Comparison of ENCODE assay signal across 17 cellular contexts in the genomic region with DNA sequence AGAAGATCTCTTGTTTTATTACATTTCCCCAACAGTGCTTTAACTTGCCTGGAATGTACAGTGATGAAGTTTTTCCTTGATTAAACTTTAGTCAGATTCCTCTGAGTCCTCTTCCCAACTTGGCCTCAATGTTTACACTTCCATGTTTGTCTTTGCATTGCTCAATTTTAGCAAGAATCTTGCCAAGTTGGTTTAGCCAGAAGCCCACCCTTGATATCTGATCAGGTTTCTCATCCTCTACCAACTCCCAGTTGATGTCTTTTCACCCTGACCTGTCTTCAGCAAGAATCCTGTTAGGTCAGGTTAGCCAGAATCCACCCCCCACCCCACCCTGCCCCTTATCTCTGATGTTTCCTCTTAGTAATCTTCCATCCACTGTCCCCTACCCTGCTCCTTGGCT.
DNase-seq lines count a peak whose midpoint lies in the region; ATAC-seq and TF ChIP-seq lines count a peak whose summit lies in the region.
"Had no signal": no experiment of that assay in that cellular context is flagged by ENCODE, and none has a peak within 500 bp of the region (broad histone marks: within the 10 kb centered on the region; RNA-seq: fewer than 3 reads in every experiment).

No MANE protein-coding gene starts in this region.

- H3K14ac ChIP-seq in mesenchymal stem cell (ENCODE audit: low read length in 2 of 2), result no peak overlapping the region

- no peaks in the 10 kb centered on the region for H4K20me1 ChIP-seq in hepatocyte (ENCODE audit: insufficient read depth, poor library complexity, severe bottlenecking)
- H4K20me1 ChIP-seq: BLaER1 had no signal

- no peak for TF ChIP-seq CTCF in hepatocyte (IDR thresholded peaks at IDR 0.05; ENCODE audit: poor library complexity)

- DNase-seq in activated naive CD8-positive, alpha-beta T cell treated with anti-CD3 and anti-CD28 coated beads for 36 hours, result no peak
- DNase-seq in hepatocyte (ENCODE audit: low spot score) (no peak), mesenchymal stem cell (peak; percentile 9)
- no peak for DNase-seq in activated CD4-positive, alpha-beta T cell treated with anti-CD3 and anti-CD28 coated beads for 4 hours
- DNase-seq: AML-193; CD8-positive, alpha-beta memory T cell; DMS 273 treated with DMSO at 0.1 percent for 48 hours; HCEC 1CT; HFFc6; KG1 had no signal

- H3K18ac ChIP-seq in mesenchymal stem cell (ENCODE audit: low read depth in 1 of 2, low read length in 2 of 2), result no peak overlapping the region

- H2AFZ ChIP-seq in hepatocyte, result no peak overlapping the region
- no peak overlapping the region for H2AFZ ChIP-seq in mesenchymal stem cell (ENCODE audit: low read depth, low read length)

- no peaks in the 10 kb centered on the region for H3K27me3 Mint-ChIP-seq in activated naive CD8-positive, alpha-beta T cell
- H3K27me3 Mint-ChIP-seq in activated naive CD8-positive, alpha-beta T cell treated with anti-CD3 and anti-CD28 coated beads for 36 hours, result no peaks in the 10 kb centered on the region
- H3K27me3 Mint-ChIP-seq: CD8-positive, alpha-beta memory T cell; IgD-negative memory B cell had no signal

- H2BK120ac ChIP-seq in mesenchymal stem cell (ENCODE audit: low read depth, low read length), result no peak overlapping the region

- H3K4ac ChIP-seq in mesenchymal stem cell (ENCODE audit: low read depth in 1 of 2, low read length in 2 of 2), result no peak overlapping the region

- peak overlapping the region; percentile 46 for H3K27ac Mint-ChIP-seq in activated naive CD8-positive, alpha-beta T cell
- H3K27ac Mint-ChIP-seq in activated naive CD8-positive, alpha-beta T cell treated with anti-CD3 and anti-CD28 coated beads for 36 hours, result no peak overlapping the region
- H3K27ac Mint-ChIP-seq: CD8-positive, alpha-beta memory T cell; HFFc6; IgD-negative memory B cell had no signal

- H4K8ac ChIP-seq in mesenchymal stem cell (ENCODE audit: low read length), result no peak overlapping the region

- H3K4me3 ChIP-seq in hepatocyte (no peak overlapping the region), mesenchymal stem cell (ENCODE audit: insufficient read depth in 1 of 2, low read depth in 1 of 2, low read length in 2 of 2) (no peak overlapping the region)
- H3K4me3 ChIP-seq: BLaER1 had no signal

- H3K9me3 ChIP-seq in hepatocyte (ENCODE audit: low read depth) (no peaks in the 10 kb centered on the region), mesenchymal stem cell (ENCODE audit: control insufficient read depth, low read length) (no peaks in the 10 kb centered on the region)
- H3K9me3 ChIP-seq: BLaER1 had no signal

- no peak overlapping the region for H3K9ac ChIP-seq in mesenchymal stem cell (ENCODE audit: low read length)
- H3K9ac ChIP-seq: BLaER1 had no signal

- H3K4me1 ChIP-seq in hepatocyte (ENCODE audit: insufficient read depth), result no peaks in the 10 kb centered on the region
- no peaks in the 10 kb centered on the region for H3K4me1 ChIP-seq in mesenchymal stem cell (ENCODE audit: control insufficient read depth, insufficient read depth, low read depth, low read length)
- H3K4me1 ChIP-seq: BLaER1 had no signal

- no peak overlapping the region for H3K4me2 ChIP-seq in hepatocyte
- no peak overlapping the region for H3K4me2 ChIP-seq in mesenchymal stem cell (ENCODE audit: low read length, poor library complexity, severe bottlenecking)
- H3K4me2 ChIP-seq: BLaER1 had no signal

- no peak overlapping the region for H4K91ac ChIP-seq in mesenchymal stem cell (ENCODE audit: low read length)

- H3K27me3 ChIP-seq in hepatocyte, result no peaks in the 10 kb centered on the region
- H3K27me3 ChIP-seq in mesenchymal stem cell (ENCODE audit: control insufficient read depth in 1 of 2, insufficient read depth in 1 of 2, low read length in 2 of 2), result peaks cover 0 to 9% of the 10 kb centered on the region in 2 experiments

- ATAC-seq in HG03196 (IDR thresholded peaks at IDR 0.05; ENCODE audit: unreplicated experiment) (no peak), HG03521 (IDR thresholded peaks at IDR 0.05; ENCODE audit: unreplicated experiment) (no peak), GM21390 (IDR thresholded peaks at IDR 0.05; ENCODE audit: unreplicated experiment) (no peak)

- no peak overlapping the region for H2AK5ac ChIP-seq in mesenchymal stem cell (ENCODE audit: low read length, severe bottlenecking)

- H3K36me3 ChIP-seq in hepatocyte (replicated peaks; ENCODE audit: insufficient read depth, low read depth) (no peaks in the 10 kb centered on the region), mesenchymal stem cell (ENCODE audit: control insufficient read depth in 1 of 2, insufficient read depth in 2 of 2, low read depth in 1 of 2, low read length in 2 of 2) (no peaks in the 10 kb centered on the region)
- H3K36me3 ChIP-seq: BLaER1 had no signal

- H2BK5ac ChIP-seq in mesenchymal stem cell (ENCODE audit: low read depth, low read length, poor library complexity, severe bottlenecking), result no peak overlapping the region

- no peak overlapping the region for H2BK15ac ChIP-seq in mesenchymal stem cell (ENCODE audit: low read depth, poor library complexity, severe bottlenecking)

- peak overlapping the region; percentile 44 for H3K27ac ChIP-seq in hepatocyte
- H3K27ac ChIP-seq in mesenchymal stem cell (ENCODE audit: low read length, poor library complexity, severe bottlenecking), result no peak overlapping the region
- H3K27ac ChIP-seq: 22Rv1, BLaER1 had no signal

- H3K4me1 Mint-ChIP-seq in activated naive CD8-positive, alpha-beta T cell (ENCODE audit: low read depth), result peaks cover 3% of the 10 kb centered on the region
- no peaks in the 10 kb centered on the region for H3K4me1 Mint-ChIP-seq in activated naive CD8-positive, alpha-beta T cell treated with anti-CD3 and anti-CD28 coated beads for 36 hours

- H3K36me3 Mint-ChIP-seq in activated naive CD8-positive, alpha-beta T cell, result peaks cover 4% of the 10 kb centered on the region
- peaks cover 8% of the 10 kb centered on the region for H3K36me3 Mint-ChIP-seq in activated naive CD8-positive, alpha-beta T cell treated with anti-CD3 and anti-CD28 coated beads for 36 hours
- H3K36me3 Mint-ChIP-seq: CD8-positive, alpha-beta memory T cell; IgD-negative memory B cell had no signal

- no peaks in the 10 kb centered on the region for H3K9me3 Mint-ChIP-seq in activated naive CD8-positive, alpha-beta T cell (ENCODE audit: low read depth)
- peaks cover 1% of the 10 kb centered on the region for H3K9me3 Mint-ChIP-seq in activated naive CD8-positive, alpha-beta T cell treated with anti-CD3 and anti-CD28 coated beads for 36 hours
- H3K9me3 Mint-ChIP-seq: CD8-positive, alpha-beta memory T cell; IgD-negative memory B cell had no signal

- H3K79me1 ChIP-seq in mesenchymal stem cell (replicated peaks; ENCODE audit: low read length, poor library complexity, severe bottlenecking), result no peaks in the 10 kb centered on the region

- no peak overlapping the region for H3K4me3 Mint-ChIP-seq in activated naive CD8-positive, alpha-beta T cell
- no peak overlapping the region for H3K4me3 Mint-ChIP-seq in activated naive CD8-positive, alpha-beta T cell treated with anti-CD3 and anti-CD28 coated beads for 36 hours
- H3K4me3 Mint-ChIP-seq: CD8-positive, alpha-beta memory T cell; HFFc6; IgD-negative memory B cell had no signal

- no peaks in the 10 kb centered on the region for H3K9me2 ChIP-seq in hepatocyte (replicated peaks; ENCODE audit: insufficient read depth)

- H3K23ac ChIP-seq in mesenchymal stem cell (ENCODE audit: low read length in 2 of 2), result no peak overlapping the region

- no peak overlapping the region for H2BK12ac ChIP-seq in mesenchymal stem cell (ENCODE audit: low read length in 2 of 2)

- no peaks in the 10 kb centered on the region for H3K79me2 ChIP-seq in hepatocyte
